In the genomic region with DNA sequence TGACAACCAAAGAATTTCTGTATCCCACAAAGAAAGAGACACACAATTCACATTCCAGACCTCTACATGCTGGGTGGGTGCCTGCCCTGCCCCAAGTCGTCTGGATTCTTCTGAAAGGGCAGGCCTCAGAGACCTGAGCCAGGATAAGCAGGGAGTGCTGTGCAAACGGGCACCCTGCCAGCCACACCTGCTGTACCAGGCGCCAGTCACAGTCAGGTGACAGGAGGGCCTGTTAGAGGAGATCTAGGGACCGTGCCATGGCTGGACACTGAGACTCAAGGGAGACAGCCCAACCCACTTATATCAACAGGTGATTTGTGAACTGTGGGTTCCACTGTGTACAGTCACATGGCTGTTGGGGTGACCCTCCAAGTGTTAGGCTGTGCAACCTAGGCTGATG, we compare ENCODE assay signal across 9 cellular contexts.
DNase-seq lines count a peak whose midpoint lies in the region; ATAC-seq and TF ChIP-seq lines count a peak whose summit lies in the region.
"Had no signal": no experiment of that assay in that cellular context is flagged by ENCODE, and none has a peak within 500 bp of the region (broad histone marks: within the 10 kb centered on the region; RNA-seq: fewer than 3 reads in every experiment).

No MANE protein-coding gene starts in this region.

- H3K4me1 Mint-ChIP-seq in central memory CD8-positive, alpha-beta T cell: peaks cover 57% of the 10 kb centered on the region
- H3K4me1 Mint-ChIP-seq in activated CD4-positive, alpha-beta T cell treated with anti-CD3 and anti-CD28 coated beads, Interleukin-2, amount 10 ng/mL, durations not matched to agents 24 days and 14 days: peaks cover 29% of the 10 kb centered on the region

- peak overlapping the region; percentile 58 for H3K27ac Mint-ChIP-seq in central memory CD8-positive, alpha-beta T cell (ENCODE audit: low read depth)
- H3K27ac Mint-ChIP-seq in activated CD4-positive, alpha-beta T cell treated with anti-CD3 and anti-CD28 coated beads, Interleukin-2, amount 10 ng/mL, durations not matched to agents 24 days and 14 days: no peak overlapping the region

- no peak overlapping the region for H3K4me3 Mint-ChIP-seq in central memory CD8-positive, alpha-beta T cell
- no peak overlapping the region for H3K4me3 Mint-ChIP-seq in activated CD4-positive, alpha-beta T cell treated with anti-CD3 and anti-CD28 coated beads, Interleukin-2, amount 10 ng/mL, durations not matched to agents 24 days and 14 days

- intact Hi-C loops in activated CD4-positive, alpha-beta T cell treated with anti-CD3 and anti-CD28 coated beads, Interleukin-2, amount 10 ng/mL, durations not matched to agents 24 days and 14 days (cut with micrococcal nuclease): no loop called here

- peaks cover 10% of the 10 kb centered on the region for H3K36me3 Mint-ChIP-seq in central memory CD8-positive, alpha-beta T cell (ENCODE audit: insufficient read depth)
- H3K36me3 Mint-ChIP-seq in activated CD4-positive, alpha-beta T cell treated with anti-CD3 and anti-CD28 coated beads, Interleukin-2, amount 10 ng/mL, durations not matched to agents 24 days and 14 days (ENCODE audit: low read depth): peaks cover 33% of the 10 kb centered on the region

- no peak overlapping the region for H3K4me2 ChIP-seq in SK-N-SH

- ATAC-seq in SK-N-SH treated with all-trans-retinoic acid at 6 μM for 48 hours: no peak
- no peak for ATAC-seq in central memory CD8-positive, alpha-beta T cell (replicated peaks; ENCODE audit: extremely low read depth, poor library complexity, severe bottlenecking)
- peak; percentile 59 for ATAC-seq in lung (ENCODE audit: insufficient read depth, low FRiP score)
- ATAC-seq in upper lobe of left lung (ENCODE audit: low FRiP score in 2 of 2): peak; percentile 54 to 94
- no peak for ATAC-seq in GM21717 (IDR thresholded peaks at IDR 0.05; ENCODE audit: unreplicated experiment)
- no peak for ATAC-seq in GM19395 (IDR thresholded peaks at IDR 0.05; ENCODE audit: unreplicated experiment)

- H3K36me3 ChIP-seq in SK-N-SH (replicated peaks in 1 of 2; ENCODE audit: control insufficient read depth in 1 of 2, insufficient read depth in 2 of 2, low read length in 1 of 2) (peaks cover 0 to 2% of the 10 kb centered on the region in 2 experiments), lung (ENCODE audit: control insufficient read depth in 2 of 2, insufficient read depth in 2 of 2, low read length in 2 of 2) (peaks cover 2 to 10% of the 10 kb centered on the region in 2 donors), upper lobe of left lung (no peaks in the 10 kb centered on the region)

- no peak overlapping the region for H2AFZ ChIP-seq in SK-N-SH (ENCODE audit: low read depth)

- POLR2A ChIA-PET in SK-N-SH (lab: Yijun Ruan, JAX): no interaction called here

- no peaks in the 10 kb centered on the region for H3K9me3 Mint-ChIP-seq in central memory CD8-positive, alpha-beta T cell
- peaks cover 4% of the 10 kb centered on the region for H3K9me3 Mint-ChIP-seq in activated CD4-positive, alpha-beta T cell treated with anti-CD3 and anti-CD28 coated beads, Interleukin-2, amount 10 ng/mL, durations not matched to agents 24 days and 14 days

- WGBS in SK-N-SH (ENCODE audit: low lambda C conversion rate): 80% methylated on average over 1 of the region's 4 CpGs
- 46 to 64% methylated on average over 4 of the region's 4 CpGs for WGBS in lung, 2 donors
- 55% methylated on average over 4 of the region's 4 CpGs; no CpG with 5 or more reads in 1 of the 2 donors for WGBS in upper lobe of left lung, 2 donors

- H3K9me3 ChIP-seq in SK-N-SH: no peaks in the 10 kb centered on the region
- H3K9me3 ChIP-seq in lung (ENCODE audit: control insufficient read depth in 2 of 2, insufficient read depth in 1 of 2, low read length in 1 of 2): no peaks in the 10 kb centered on the region
- H3K9me3 ChIP-seq in upper lobe of left lung: no peaks in the 10 kb centered on the region

- H3K27ac ChIP-seq in SK-N-SH (ENCODE audit: low read depth in 2 of 2, low read length in 1 of 2) (no peak overlapping the region), lung (ENCODE audit: low read depth in 1 of 2, low read length in 1 of 2) (peak overlapping the region; percentile 58 to 86), upper lobe of left lung (peak overlapping the region; percentile 45 to 75 (median 64))

- TF ChIP-seq CTCF in SK-N-SH (IDR thresholded peaks at IDR 0.05): no peak
- TF ChIP-seq CTCF in lung (IDR thresholded peaks at IDR 0.05; ENCODE audit: control extremely low read depth, extremely low read depth): no peak
- TF ChIP-seq CTCF in upper lobe of left lung (IDR thresholded peaks at IDR 0.05): no peak

- DNase-seq in SK-N-SH (no peak), lung (ENCODE audit: low spot score) (peak; percentile 86), upper lobe of left lung (peak; percentile 83 to 95)
- DNase-seq in central memory CD8-positive, alpha-beta T cell (ENCODE audit: low spot score in 2 of 2): no peak
- no peak for DNase-seq in activated CD4-positive, alpha-beta T cell treated with anti-CD3 and anti-CD28 coated beads, Interleukin-2, amount 10 ng/mL, durations not matched to agents 24 days and 14 days

- H3K27me3 Mint-ChIP-seq in central memory CD8-positive, alpha-beta T cell: no peaks in the 10 kb centered on the region
- no peaks in the 10 kb centered on the region for H3K27me3 Mint-ChIP-seq in activated CD4-positive, alpha-beta T cell treated with anti-CD3 and anti-CD28 coated beads, Interleukin-2, amount 10 ng/mL, durations not matched to agents 24 days and 14 days

- H3K9me2 ChIP-seq in SK-N-SH: no peaks in the 10 kb centered on the region

- H3K27me3 ChIP-seq in SK-N-SH (ENCODE audit: insufficient read depth) (no peaks in the 10 kb centered on the region), lung (ENCODE audit: control insufficient read depth, insufficient read depth) (no peaks in the 10 kb centered on the region), upper lobe of left lung (no peaks in the 10 kb centered on the region)

- H3K4me3 ChIP-seq in SK-N-SH (ENCODE audit: low read depth in 2 of 2, low read length in 1 of 2): no peak overlapping the region
- H3K4me3 ChIP-seq in lung: no peak overlapping the region
- H3K4me3 ChIP-seq in upper lobe of left lung: no peak overlapping the region
- H3K4me3 ChIP-seq: SK-N-MC had no signal

- TF ChIP-seq POLR2A in upper lobe of left lung (IDR thresholded peaks at IDR 0.05): peak in 1 of 4 donors; percentile 14

- no peaks in the 10 kb centered on the region for H3F3A ChIP-seq in SK-N-SH (replicated peaks; ENCODE audit: insufficient read depth)

- TF ChIP-seq RAD21 in SK-N-SH (IDR thresholded peaks at IDR 0.05; ENCODE audit: low read length): no peak

- no peaks in the 10 kb centered on the region for H3K79me2 ChIP-seq in SK-N-SH (ENCODE audit: insufficient read depth)

- TF ChIP-seq EP300 in SK-N-SH (IDR thresholded peaks at IDR 0.05; ENCODE audit: borderline replicate concordance in 1 of 2, low read depth in 1 of 2, low read length in 1 of 2): no peak
- peak in 1 of 4 donors; percentile 86 for TF ChIP-seq EP300 in upper lobe of left lung (IDR thresholded peaks at IDR 0.05)

- H3K4me1 ChIP-seq in SK-N-SH (ENCODE audit: control insufficient read depth in 1 of 2, insufficient read depth in 2 of 2, low read depth in 1 of 2, low read length in 1 of 2) (peaks cover 0 to 10% of the 10 kb centered on the region in 2 experiments; a peak in 1 of 4 replicates), lung (ENCODE audit: control insufficient read depth in 2 of 2, insufficient read depth in 2 of 2, low read length in 2 of 2) (peaks cover 7 to 36% of the 10 kb centered on the region in 2 donors), upper lobe of left lung (peaks cover 36 to 45% (median 38%) of the 10 kb centered on the region in 4 donors)

- no peak overlapping the region for H3K9ac ChIP-seq in SK-N-SH

- H4K20me1 ChIP-seq in SK-N-SH (ENCODE audit: insufficient read depth): no peaks in the 10 kb centered on the region

- CTCF ChIA-PET in SK-N-SH (lab: Yijun Ruan, JAX): interaction anchor here (1.0 to 1.4 kb wide), 2 partner anchors 20 to 314 kb away, joined by 3 to 5 read pairs; no protein-coding TSS in a partner anchor

TF ChIP-seq in SK-N-SH treated with all-trans-retinoic acid at 6 μM for 48 hours, 23 proteins besides CTCF, POLR2A, EP300 and RAD21:
- TF ChIP-seq, protein P1, sequence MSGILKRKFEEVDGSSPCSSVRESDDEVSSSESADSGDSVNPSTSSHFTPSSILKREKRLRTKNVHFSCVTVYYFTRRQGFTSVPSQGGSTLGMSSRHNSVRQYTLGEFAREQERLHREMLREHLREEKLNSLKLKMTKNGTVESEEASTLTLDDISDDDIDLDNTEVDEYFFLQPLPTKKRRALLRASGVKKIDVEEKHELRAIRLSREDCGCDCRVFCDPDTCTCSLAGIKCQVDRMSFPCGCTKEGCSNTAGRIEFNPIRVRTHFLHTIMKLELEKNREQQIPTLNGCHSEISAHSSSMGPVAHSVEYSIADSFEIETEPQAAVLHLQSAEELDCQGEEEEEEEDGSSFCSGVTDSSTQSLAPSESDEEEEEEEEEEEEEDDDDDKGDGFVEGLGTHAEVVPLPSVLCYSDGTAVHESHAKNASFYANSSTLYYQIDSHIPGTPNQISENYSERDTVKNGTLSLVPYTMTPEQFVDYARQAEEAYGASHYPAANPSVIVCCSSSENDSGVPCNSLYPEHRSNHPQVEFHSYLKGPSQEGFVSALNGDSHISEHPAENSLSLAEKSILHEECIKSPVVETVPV (CRISPR knock-in tag; IDR thresholded peaks at IDR 0.05): no peak
- peak; percentile 10; the same call in 1 of the 2 replicates for TF ChIP-seq ISL1 (CRISPR knock-in tag; IDR thresholded peaks at IDR 0.05)

TF ChIP-seq in SK-N-SH, 30 proteins besides CTCF, POLR2A, EP300 and RAD21 (continues in another document):
- TF ChIP-seq, protein P2, sequence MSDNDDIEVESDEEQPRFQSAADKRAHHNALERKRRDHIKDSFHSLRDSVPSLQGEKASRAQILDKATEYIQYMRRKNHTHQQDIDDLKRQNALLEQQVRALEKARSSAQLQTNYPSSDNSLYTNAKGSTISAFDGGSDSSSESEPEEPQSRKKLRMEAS (IDR thresholded peaks at IDR 0.05; ENCODE audit: low read depth): no peak
- TF ChIP-seq FOXM1 (IDR thresholded peaks at IDR 0.05; ENCODE audit: low read depth) (no peak), EZH2phosphoT487 (IDR thresholded peaks at IDR 0.05; ENCODE audit: borderline replicate concordance, low read depth) (no peak), TEAD4 (IDR thresholded peaks at IDR 0.05; ENCODE audit: borderline replicate concordance, insufficient read depth) (no peak), POLR2AphosphoS5 (IDR thresholded peaks at IDR 0.05; ENCODE audit: low read depth, low read length) (no peak)
- TF ChIP-seq, protein P3, sequence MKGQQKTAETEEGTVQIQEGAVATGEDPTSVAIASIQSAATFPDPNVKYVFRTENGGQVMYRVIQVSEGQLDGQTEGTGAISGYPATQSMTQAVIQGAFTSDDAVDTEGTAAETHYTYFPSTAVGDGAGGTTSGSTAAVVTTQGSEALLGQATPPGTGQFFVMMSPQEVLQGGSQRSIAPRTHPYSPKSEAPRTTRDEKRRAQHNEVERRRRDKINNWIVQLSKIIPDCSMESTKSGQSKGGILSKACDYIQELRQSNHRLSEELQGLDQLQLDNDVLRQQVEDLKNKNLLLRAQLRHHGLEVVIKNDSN (IDR thresholded peaks at IDR 0.05; ENCODE audit: borderline replicate concordance, low read depth): no peak

Comparison
In these comparisons a context has a peak if more than half of its experiments do, and no peak if none do; other contexts are left out.
1. ATAC-seq: peak in lung (single experiment) and upper lobe of left lung (2 of 2); none in SK-N-SH treated with all-trans-retinoic acid at 6 μM for 48 hours (single experiment), central memory CD8-positive, alpha-beta T cell (single experiment), GM21717 (single experiment) and GM19395 (single experiment).
2. DNase-seq: peak in lung (single experiment) and upper lobe of left lung (2 of 2); none in SK-N-SH (single experiment), central memory CD8-positive, alpha-beta T cell (0 of 2) and activated CD4-positive, alpha-beta T cell treated with anti-CD3 and anti-CD28 coated beads, Interleukin-2, amount 10 ng/mL, durations not matched to agents 24 days and 14 days (single experiment).
3. H3K27ac ChIP-seq: peak in lung (2 of 2) and upper lobe of left lung (4 of 4); none in SK-N-SH (0 of 2).